ENCODE assay signal across 1 cellular context in genomic region chr10:128540806-128541739, GRCh38.
TF ChIP-seq lines count a peak whose summit lies in the region.

No MANE protein-coding gene starts in this region.

TF ChIP-seq in SK-N-SH, 30 proteins besides CTCF, POLR2A, EP300 and RAD21 (continued from another document):
- TF ChIP-seq ZBTB33 (IDR thresholded peaks at IDR 0.05; ENCODE audit: borderline replicate concordance, low read depth) (no peak), NFIC (IDR thresholded peaks at IDR 0.05; ENCODE audit: borderline replicate concordance) (no peak), TAF1 (IDR thresholded peaks at IDR 0.05; ENCODE audit: borderline replicate concordance, low read depth, low read length) (no peak), USF2 (IDR thresholded peaks at IDR 0.05; ENCODE audit: borderline replicate concordance, low read depth, low read length) (no peak), RXRA (IDR thresholded peaks at IDR 0.05; ENCODE audit: borderline replicate concordance, low read depth) (no peak)
